7 cellular contexts compared by ENCODE assay signal in the genomic region with DNA sequence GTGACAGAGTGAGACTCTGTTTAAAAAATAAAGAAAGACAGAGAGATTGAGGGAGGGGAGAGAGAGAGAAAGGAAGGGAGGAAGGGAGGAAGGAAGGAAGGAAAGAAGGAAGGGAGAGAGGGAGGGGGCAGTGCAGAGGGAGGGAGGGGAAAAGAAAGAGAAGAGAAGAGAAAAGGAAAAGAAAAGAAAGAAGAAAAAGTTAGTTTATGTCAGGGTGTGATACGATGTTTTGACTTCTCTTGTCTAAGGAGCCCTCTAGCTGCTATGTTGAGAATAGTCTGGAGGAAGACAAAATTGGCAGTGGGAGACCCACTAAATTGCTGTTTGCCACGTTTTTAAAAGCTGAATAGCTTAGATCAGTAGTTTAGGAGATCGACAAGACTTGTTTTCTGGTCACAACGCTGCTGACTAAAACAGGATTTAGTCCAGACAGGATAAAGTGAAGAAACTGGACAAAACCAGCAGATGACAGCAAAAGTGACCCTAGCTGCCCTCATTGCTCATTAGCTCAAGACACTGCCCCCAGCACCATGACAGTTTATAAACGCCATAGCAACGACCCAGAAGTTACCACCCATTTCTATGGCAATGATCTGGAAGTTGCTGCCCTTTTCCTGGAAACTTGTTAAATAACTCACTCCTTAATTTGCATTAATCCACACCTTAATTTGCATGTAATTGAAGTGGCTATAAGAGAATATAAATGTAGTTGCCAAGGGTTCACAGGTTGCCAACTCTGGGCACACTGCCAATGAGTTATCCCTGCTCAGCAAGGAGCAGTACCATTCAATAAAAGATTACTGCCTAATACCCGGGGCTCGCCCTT. TPM values are rescaled to one million over a fixed set of nuclear protein-coding genes. Genes with fewer than 3 reads are reported as not detected.
DNase-seq lines count a peak whose midpoint lies in the region; ATAC-seq, FAIRE-seq and TF ChIP-seq lines count a peak whose summit lies in the region.

No MANE protein-coding gene starts in this region.

- no peak overlapping the region for H4K91ac ChIP-seq in H1 (replicated peaks; ENCODE audit: insufficient read length, low read length)

- no peak overlapping the region for H3K23ac ChIP-seq in H1 (ENCODE audit: insufficient read length)

- H2AFZ ChIP-seq in H1 (ENCODE audit: low read length), result 0 out of 2 replicates have a peak overlapping the region, but pooled peaks have one; percentile 38

- peaks cover 0 to 1% (median 0%) of the 10 kb centered on the region in 4 experiments; a peak in 2 of 7 replicates for H3K4me1 ChIP-seq in H1 (replicated peaks in 1 of 4; ENCODE audit: control insufficient read depth in 3 of 4, insufficient read depth in 4 of 4, low read length in 3 of 4)
- no peaks in the 10 kb centered on the region for H3K4me1 ChIP-seq in sigmoid colon

- H3K27me3 ChIP-seq in H1 (replicated peaks in 1 of 4; ENCODE audit: control insufficient read depth in 3 of 4, extremely low read depth in 1 of 4, insufficient read depth in 3 of 4, low read length in 3 of 4) (no peaks in the 10 kb centered on the region), sigmoid colon (no peaks in the 10 kb centered on the region)

- TF ChIP-seq CTCF in GM12865 (IDR thresholded peaks at IDR 0.05; ENCODE audit: insufficient read depth, low read depth, low read length, missing control alignments) (peak; percentile 37), H1 (IDR thresholded peaks at IDR 0.05; ENCODE audit: control extremely low read depth in 1 of 3, insufficient read depth in 1 of 3, low read depth in 1 of 3, low read length in 3 of 3) (peak in 2 of 3 experiments; percentile 56 to 63; a peak in 2 of 4 replicates), sigmoid colon (IDR thresholded peaks at IDR 0.05) (no peak)

- H3K9me3 ChIP-seq in H1 (ENCODE audit: insufficient read depth in 2 of 2, low read depth in 1 of 2, low read length in 1 of 2), result no peaks in the 10 kb centered on the region
- H3K9me3 ChIP-seq in sigmoid colon, result no peaks in the 10 kb centered on the region

- H4K8ac ChIP-seq in H1 (ENCODE audit: extremely low read depth, insufficient read depth, low read length), result no peak overlapping the region

- H3K18ac ChIP-seq in H1 (ENCODE audit: extremely low read depth, low read length), result no peak overlapping the region

- POLR2A ChIA-PET in H1 (lab: Charles Lee; ENCODE audit: partially characterized antibody), result interaction anchor here (0.7 kb wide), 1 partner anchor 78 kb away, joined by 3 read pairs; no protein-coding TSS in a partner anchor

- no peak overlapping the region for H2BK20ac ChIP-seq in H1 (ENCODE audit: low read length)

- FAIRE-seq in H1 (lab: Jason Lieb, UNC), result peak; percentile 52

- no peak overlapping the region for H2BK5ac ChIP-seq in H1 (ENCODE audit: low read depth, low read length)

- no peak overlapping the region for H2BK15ac ChIP-seq in H1 (ENCODE audit: low read length)

- intact Hi-C loops in sigmoid colon (cut with DNase I), result no loop called here

- no peak overlapping the region for H4K5ac ChIP-seq in H1 (ENCODE audit: insufficient read length, low read depth, low read length)

- 0 out of 4 replicates have a peak overlapping the region, but pooled peaks of 1 of the 2 experiments have one; percentile 13 for H3K4me2 ChIP-seq in H1 (ENCODE audit: insufficient read depth in 1 of 2, low read depth in 2 of 2, low read length in 2 of 2)

- no peak for TF ChIP-seq POLR2A in H1 (IDR thresholded peaks at IDR 0.05; ENCODE audit: control extremely low read depth in 1 of 2, low read depth in 2 of 2, low read length in 2 of 2)
- TF ChIP-seq POLR2A in sigmoid colon (IDR thresholded peaks at IDR 0.05), result no peak

- peak; percentile 66 to 70 for TF ChIP-seq RAD21 in H1 (IDR thresholded peaks at IDR 0.05 in 1 of 2, conservative IDR thresholded peaks at IDR 0.05 in 1 of 2; ENCODE audit: low read depth in 2 of 2, low read length in 2 of 2)

- CTCF ChIA-PET in H1 (lab: Charles Lee; ENCODE audit: partially characterized antibody), result interaction anchor here (0.6 to 3.4 kb wide), 18 partner anchors 9 to 1686 kb away, joined by 3 to 12 read pairs (median 4); no protein-coding TSS in a partner anchor

- H3K27ac ChIP-seq in H1 (ENCODE audit: low read depth, low read length) (no peak overlapping the region), sigmoid colon (no peak overlapping the region)

- no peaks in the 10 kb centered on the region for H4K20me1 ChIP-seq in H1 (replicated peaks in 1 of 2; ENCODE audit: control insufficient read depth in 1 of 2, insufficient read depth in 2 of 2, low read length in 2 of 2)

- TF ChIP-seq EP300 in H1 (IDR thresholded peaks at IDR 0.05; ENCODE audit: borderline replicate concordance in 1 of 2, low read depth in 2 of 2, low read length in 2 of 2) (no peak), sigmoid colon (IDR thresholded peaks at IDR 0.05) (no peak)

- DNase-seq in GM12865 (ENCODE audit: low read depth) (no peak), NCI-H526 treated with DMSO at 0.1 percent for 48 hours (lab: John Stamatoyannopoulos, UW) (peak; percentile 92), H1 (ENCODE audit: low read depth in 1 of 2, low spot score in 2 of 2) (no peak), sigmoid colon (peak; percentile 26), NCI-H2107 treated with DMSO at 0.1 percent for 48 hours (lab: John Stamatoyannopoulos, UW; ENCODE audit: unreplicated experiment) (no peak)
- DNase-seq in activated effector memory CD4-positive, alpha-beta T cell treated with Interleukin-2 at 50 U/mL for 16 hours, result no peak

- H3K23me2 ChIP-seq in H1 (ENCODE audit: low read depth, low read length), result no peaks in the 10 kb centered on the region

- H3K4me3 ChIP-seq in GM12865 (ENCODE audit: low read depth, low read length) (no peak overlapping the region), H1 (ENCODE audit: extremely low read depth in 1 of 4, insufficient read depth in 2 of 4, low read depth in 3 of 4, low read length in 4 of 4) (no peak overlapping the region), sigmoid colon (no peak overlapping the region)

- no peak overlapping the region for H2BK12ac ChIP-seq in H1 (ENCODE audit: low read depth, low read length)

- H3K56ac ChIP-seq in H1 (replicated peaks; ENCODE audit: insufficient read length, low read depth, low read length), result no peak overlapping the region

- no peak overlapping the region for H3K4ac ChIP-seq in H1 (replicated peaks; ENCODE audit: insufficient read length, low read depth, low read length)

- no peak overlapping the region for H3K9ac ChIP-seq in H1 (replicated peaks in 1 of 4; ENCODE audit: extremely low read depth in 1 of 4, low read depth in 3 of 4, low read length in 3 of 4)

- no peak overlapping the region for H3K14ac ChIP-seq in H1 (ENCODE audit: insufficient read length)

- H2AK5ac ChIP-seq in H1 (ENCODE audit: low read depth, low read length), result no peak overlapping the region

- H2BK120ac ChIP-seq in H1 (replicated peaks; ENCODE audit: low read depth, low read length), result no peak overlapping the region

- H3K36me3 ChIP-seq in H1 (ENCODE audit: control insufficient read depth in 2 of 4, insufficient read depth in 4 of 4, low read length in 3 of 4), result no peaks in the 10 kb centered on the region
- H3K36me3 ChIP-seq in sigmoid colon, result no peaks in the 10 kb centered on the region

- no peaks in the 10 kb centered on the region for H3K79me1 ChIP-seq in H1 (ENCODE audit: low read depth, low read length)

- no peak for ATAC-seq in HG03097 (IDR thresholded peaks at IDR 0.05; ENCODE audit: low FRiP score, unreplicated experiment)

- 49% methylated on average over 7 of the region's 8 CpGs; no CpG with 5 or more reads in 1 of the 2 experiments for WGBS in H1 (ENCODE audit: extremely low coverage in 1 of 2, insufficient coverage in 1 of 2, insufficient read length in 1 of 2, insufficient replicate concordance in 2 of 2, low coverage in 1 of 2, low lambda C conversion rate in 2 of 2, missing lambda C conversion rate in 1 of 2), 2 experiments
- WGBS in sigmoid colon, 2 donors, result 9 to 27% methylated on average over 8 of the region's 8 CpGs

- no peaks in the 10 kb centered on the region for H3K79me2 ChIP-seq in H1 (ENCODE audit: control insufficient read depth in 1 of 2, insufficient read depth in 2 of 2, low read length in 2 of 2)

TF ChIP-seq in H1, 55 proteins besides CTCF, POLR2A, EP300 and RAD21 (continues in another document):
- TF ChIP-seq YY1 (IDR thresholded peaks at IDR 0.05; ENCODE audit: low read depth, low read length) (0 out of 2 replicates have a peak, but pooled peaks have one; percentile 29), CHD1 (IDR thresholded peaks at IDR 0.05; ENCODE audit: low read depth, low read length) (no peak), JUND (IDR thresholded peaks at IDR 0.05; ENCODE audit: low read length) (no peak), KDM5A (IDR thresholded peaks at IDR 0.05; ENCODE audit: low read length) (no peak)

RNA-seq across cellular contexts. Expression of a gene that starts 11.1 kb away (rescaled TPM):
- not detected in 2 replicates for total RNA-seq in H1 (2021; fragmentation: NEBNext Ultra II Directional; extraction: Animal tissue kit (Norgen Biotek cat#: 25700))
- polyA plus RNA-seq in H1 (2011; rRNA removed), result 0.06 and 0.12 TPM in 2 replicates
- 0.19 TPM for polyA plus RNA-seq in H1 (2011; cell fraction: cytosol; rRNA removed)
- polyA plus RNA-seq in H1 (2011; cell fraction: nucleus; rRNA removed), result 0.07 TPM
- polyA plus RNA-seq in H1 (2012, experiment 1 of 2), result 0.36 TPM in 1 of 4 replicates, not detected in the others
- not detected for polyA plus RNA-seq in H1 (2012, experiment 2 of 2)
- 0.12 TPM for polyA plus RNA-seq in H1 (2013, experiment 1 of 2)
- polyA plus RNA-seq in H1 (2013, experiment 2 of 2), result not detected
- not detected in 2 replicates for polyA minus RNA-seq in H1 (2011; rRNA and poly(A)+ RNA removed)
- polyA minus RNA-seq in H1 (2011; cell fraction: cytosol; rRNA and poly(A)+ RNA removed), result not detected
- not detected for polyA minus RNA-seq in H1 (2011; cell fraction: nucleus; rRNA and poly(A)+ RNA removed)
- total RNA-seq in sigmoid colon, result not detected
- polyA plus RNA-seq in sigmoid colon, result under 1 TPM in 1 of 3 donors, not detected in 2; 0.22 TPM

RNA-seq across cellular contexts. Expression of a gene that starts 39.6 kb away (rescaled TPM):
- total RNA-seq in H1 (2021; fragmentation: NEBNext Ultra II Directional; extraction: Animal tissue kit (Norgen Biotek cat#: 25700)), result 4.0 and 4.1 TPM in 2 replicates
- polyA plus RNA-seq in H1 (2011; rRNA removed) (16.4 and 18.4 TPM in 2 replicates), sigmoid colon (1 to 10 TPM in 1 of 3 donors, under 1 TPM in 2; 0.46 to 1.6 (median 0.60) TPM)
- 7.3 TPM for polyA plus RNA-seq in H1 (2011; cell fraction: cytosol; rRNA removed)
- polyA plus RNA-seq in H1 (2011; cell fraction: nucleus; rRNA removed), result 10.4 TPM
- 4.2 to 7.0 TPM (median 5.4 TPM) in 4 replicates for polyA plus RNA-seq in H1 (2012, experiment 1 of 2)
- 5.2 TPM for polyA plus RNA-seq in H1 (2012, experiment 2 of 2)
- 6.0 TPM for polyA plus RNA-seq in H1 (2013, experiment 1 of 2)
- polyA plus RNA-seq in H1 (2013, experiment 2 of 2), result 5.9 TPM
- 2.0 and 2.5 TPM in 2 replicates for polyA minus RNA-seq in H1 (2011; rRNA and poly(A)+ RNA removed)
- polyA minus RNA-seq in H1 (2011; cell fraction: cytosol; rRNA and poly(A)+ RNA removed), result 3.4 TPM
- polyA minus RNA-seq in H1 (2011; cell fraction: nucleus; rRNA and poly(A)+ RNA removed), result 3.5 TPM
- 1 to 10 TPM in 3 of 4 donors, not detected in 1; 1.2 to 1.8 (median 1.8) TPM for total RNA-seq in sigmoid colon

Comparison
In these comparisons a context has a peak if more than half of its experiments do, and no peak if none do; other contexts are left out.
1. DNase-seq: peak in NCI-H526 treated with DMSO at 0.1 percent for 48 hours (single experiment) and sigmoid colon (single experiment); none in GM12865 (single experiment), H1 (0 of 2), NCI-H2107 treated with DMSO at 0.1 percent for 48 hours (single experiment) and activated effector memory CD4-positive, alpha-beta T cell treated with Interleukin-2 at 50 U/mL for 16 hours (single experiment).
2. CTCF ChIP-seq: peak in GM12865 (single experiment) and H1 (2 of 3); none in sigmoid colon (0 of 4).